Comparison of ENCODE assay signal across 1 cellular context in the genomic region with DNA sequence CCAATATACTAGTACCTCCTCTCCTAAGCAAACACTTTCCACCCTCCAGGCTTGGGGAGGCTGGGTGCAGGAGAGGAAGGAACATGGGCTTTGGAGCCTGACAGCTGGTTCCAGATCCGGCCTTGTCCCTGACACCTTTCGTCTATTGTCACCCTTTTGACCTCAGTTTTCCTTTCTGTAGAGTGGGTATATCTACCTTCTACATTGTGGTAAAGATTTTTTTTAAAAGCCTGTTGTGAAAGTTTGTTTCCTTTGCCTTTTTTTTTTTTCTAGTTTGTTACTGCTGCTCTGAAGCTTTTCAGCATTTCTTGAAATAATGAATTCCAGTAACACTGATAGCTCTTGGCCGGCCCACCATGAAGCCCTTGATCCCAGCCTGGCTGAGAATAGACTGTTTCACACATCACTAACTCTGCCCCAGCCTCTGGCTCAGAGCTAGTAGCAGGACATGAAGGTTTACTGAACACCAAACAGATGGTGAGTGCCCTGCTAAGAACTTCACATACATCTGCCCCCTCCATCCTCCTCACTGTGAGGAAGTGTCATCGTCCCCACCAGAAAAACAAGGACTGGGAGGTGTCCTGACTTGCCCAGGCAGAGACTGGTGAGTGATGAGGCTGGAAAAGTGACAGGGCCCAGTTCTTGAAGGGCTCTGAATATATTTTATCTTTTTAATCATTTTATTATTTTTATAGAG.
TF ChIP-seq lines count a peak whose summit lies in the region.

No MANE protein-coding gene starts in this region.

TF ChIP-seq in GM12878, 131 proteins besides CTCF, POLR2A, EP300 and RAD21 (continued from another document):
- TF ChIP-seq, protein P1, sequence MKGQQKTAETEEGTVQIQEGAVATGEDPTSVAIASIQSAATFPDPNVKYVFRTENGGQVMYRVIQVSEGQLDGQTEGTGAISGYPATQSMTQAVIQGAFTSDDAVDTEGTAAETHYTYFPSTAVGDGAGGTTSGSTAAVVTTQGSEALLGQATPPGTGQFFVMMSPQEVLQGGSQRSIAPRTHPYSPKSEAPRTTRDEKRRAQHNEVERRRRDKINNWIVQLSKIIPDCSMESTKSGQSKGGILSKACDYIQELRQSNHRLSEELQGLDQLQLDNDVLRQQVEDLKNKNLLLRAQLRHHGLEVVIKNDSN (IDR thresholded peaks at IDR 0.05; ENCODE audit: borderline replicate concordance, extremely low read length, insufficient read depth, low read depth, low read length) = no peak
- no peak for TF ChIP-seq NR2C2 (IDR thresholded peaks at IDR 0.05; ENCODE audit: borderline replicate concordance, control insufficient read depth, insufficient read length, low read depth)
